In the genomic region with DNA sequence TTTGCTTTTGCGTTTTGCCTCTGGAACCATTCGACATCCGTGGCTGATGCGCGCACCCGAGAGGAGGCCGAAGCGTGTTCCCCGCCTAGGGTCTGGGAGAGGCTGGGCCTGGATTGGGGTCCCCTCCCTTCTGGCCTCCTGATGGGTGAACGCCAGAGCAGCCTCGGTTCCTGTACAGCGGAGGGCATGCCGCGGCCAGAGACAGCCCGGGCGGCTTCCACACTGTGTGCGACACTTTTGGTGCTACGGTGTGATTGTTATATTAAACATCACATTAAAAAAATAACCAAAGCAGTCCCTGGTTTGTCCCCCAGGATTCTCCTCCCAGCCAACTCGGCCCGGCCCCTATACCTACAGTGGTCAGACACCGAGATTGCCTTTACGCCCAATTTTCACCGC, we compare ENCODE assay signal across 8 cellular contexts. TPM values are rescaled to one million over a fixed set of nuclear protein-coding genes. Genes with fewer than 3 reads are reported as not detected.
DNase-seq lines count a peak whose midpoint lies in the region; ATAC-seq and TF ChIP-seq lines count a peak whose summit lies in the region.

No MANE protein-coding gene starts in this region.

- H3K4me1 ChIP-seq in GM23338 (ENCODE audit: insufficient read depth) (peaks cover 4% of the 10 kb centered on the region; the same call in 1 of the 2 replicates), iPS-15b (ENCODE audit: control insufficient read depth, insufficient read depth, low read length) (no peaks in the 10 kb centered on the region), smooth muscle cell (ENCODE audit: low read depth) (peaks cover 3% of the 10 kb centered on the region)

- H3F3A ChIP-seq in GM23338 (replicated peaks; ENCODE audit: low read depth) (peaks cover 17% of the 10 kb centered on the region), smooth muscle cell (ENCODE audit: low read depth) (no peaks in the 10 kb centered on the region)

- CTCF ChIA-PET in activated CD8-positive, alpha-beta T cell treated with anti-CD3 and anti-CD28 coated beads for 36 hours (lab: Charles Lee), result interaction anchor here (1.2 to 4.5 kb wide), 22 partner anchors 9 to 790 kb away, joined by 3 to 63 read pairs (median 6); a partner anchor contains a TSS

- 0 out of 3 replicates have a peak overlapping the region, but pooled peaks have one; percentile 24 for H3K4me3 Mint-ChIP-seq in GM23338
- peak overlapping the region; percentile 50 for H3K4me3 Mint-ChIP-seq in activated CD8-positive, alpha-beta T cell treated with anti-CD3 and anti-CD28 coated beads for 36 hours

- H3K9ac ChIP-seq in iPS-15b (ENCODE audit: low read depth, low read length) (no peak overlapping the region), smooth muscle cell (ENCODE audit: low read depth) (no peak overlapping the region)

- no peak overlapping the region for H2AFZ ChIP-seq in GM23338
- H2AFZ ChIP-seq in smooth muscle cell (ENCODE audit: low read depth), result peak overlapping the region; percentile 77

- H3K27ac Mint-ChIP-seq in GM23338, result no peak overlapping the region
- H3K27ac Mint-ChIP-seq in activated CD8-positive, alpha-beta T cell treated with anti-CD3 and anti-CD28 coated beads for 36 hours, result no peak overlapping the region

- H4K20me1 ChIP-seq in GM23338 (replicated peaks; ENCODE audit: insufficient read depth) (peaks cover 48% of the 10 kb centered on the region), smooth muscle cell (ENCODE audit: low read depth) (peaks cover 6% of the 10 kb centered on the region)

- H3K4me3 ChIP-seq in GM23338 (peak overlapping the region; percentile 64), iPS-15b (ENCODE audit: low read depth, low read length) (peak overlapping the region; percentile 46), smooth muscle cell (peak overlapping the region; percentile 67)

- DNase-seq in GM23338 (ENCODE audit: low spot score) (no peak), smooth muscle cell (lab: John Stamatoyannopoulos, UW; ENCODE audit: unreplicated experiment) (no peak), hypothalamus (lab: John Stamatoyannopoulos, UW) (no peak)
- DNase-seq in activated CD8-positive, alpha-beta T cell treated with anti-CD3 and anti-CD28 coated beads for 36 hours, result no peak
- DNase-seq in effector CD8-positive, alpha-beta T cell (lab: John Stamatoyannopoulos, UW), result no peak
- no peak for DNase-seq in stimulated activated CD4-positive, alpha-beta T cell treated with anti-CD3 and anti-CD28 coated beads, Interleukin-4, amount 100 ng/mL, for 24 hours

- H3K4me2 ChIP-seq in GM23338 (peak overlapping the region; percentile 82), smooth muscle cell (peak overlapping the region; percentile 89)

- WGBS in smooth muscle cell (ENCODE audit: low lambda C conversion rate), result 73% methylated on average over 23 of the region's 23 CpGs

- H3K27me3 Mint-ChIP-seq in GM23338 (ENCODE audit: insufficient read depth, low read depth, poor library complexity), result peaks cover 99% of the 10 kb centered on the region
- peaks cover 80% of the 10 kb centered on the region for H3K27me3 Mint-ChIP-seq in activated CD8-positive, alpha-beta T cell treated with anti-CD3 and anti-CD28 coated beads for 36 hours

- no peak overlapping the region for H3K27ac ChIP-seq in GM23338 (ENCODE audit: low read depth)
- H3K27ac ChIP-seq in smooth muscle cell (ENCODE audit: low read depth), result no peak overlapping the region

- ATAC-seq in GM23338, result no peak
- no peak for ATAC-seq in activated CD8-positive, alpha-beta T cell treated with anti-CD3 and anti-CD28 coated beads for 36 hours
- no peak for ATAC-seq in HG02623 (IDR thresholded peaks at IDR 0.05; ENCODE audit: unreplicated experiment)

- H3K79me2 ChIP-seq in GM23338 (replicated peaks; ENCODE audit: insufficient read depth), result no peaks in the 10 kb centered on the region
- peaks cover 34% of the 10 kb centered on the region for H3K79me2 ChIP-seq in smooth muscle cell (ENCODE audit: low read depth)

- H3K36me3 Mint-ChIP-seq in GM23338 (ENCODE audit: low read depth), result no peaks in the 10 kb centered on the region; the same call in 2 of the 3 replicates
- H3K36me3 Mint-ChIP-seq in activated CD8-positive, alpha-beta T cell treated with anti-CD3 and anti-CD28 coated beads for 36 hours (ENCODE audit: low read depth), result no peaks in the 10 kb centered on the region

- peaks cover 10% of the 10 kb centered on the region; the same call in 2 of the 3 replicates for H3K9me3 Mint-ChIP-seq in GM23338
- no peaks in the 10 kb centered on the region for H3K9me3 Mint-ChIP-seq in activated CD8-positive, alpha-beta T cell treated with anti-CD3 and anti-CD28 coated beads for 36 hours

- H3K9me2 ChIP-seq in GM23338 (ENCODE audit: insufficient read depth), result no peaks in the 10 kb centered on the region

- H3K27me3 ChIP-seq in GM23338 (ENCODE audit: insufficient read depth) (peaks cover 100% of the 10 kb centered on the region), iPS-15b (ENCODE audit: control insufficient read depth, insufficient read depth, low read length) (peaks cover 97% of the 10 kb centered on the region), smooth muscle cell (ENCODE audit: low read depth) (peaks cover 65% of the 10 kb centered on the region)

- H3K9me3 ChIP-seq in iPS-15b (ENCODE audit: control insufficient read depth, insufficient read depth, low read length) (no peaks in the 10 kb centered on the region), smooth muscle cell (replicated peaks; ENCODE audit: low read depth) (no peaks in the 10 kb centered on the region)

- intact Hi-C loops in activated CD8-positive, alpha-beta T cell treated with anti-CD3 and anti-CD28 coated beads for 36 hours (cut with micrococcal nuclease), result loop anchor here (2.0 kb wide), 2 partner anchors 305 to 477 kb away; no protein-coding TSS in a partner anchor

- no peak for TF ChIP-seq CTCF in GM23338 (conservative IDR thresholded peaks at IDR 0.05; ENCODE audit: low read depth in 2 of 2)
- no peak for TF ChIP-seq CTCF in activated CD8-positive, alpha-beta T cell treated with anti-CD3 and anti-CD28 coated beads for 36 hours (IDR thresholded peaks at IDR 0.05)
- TF ChIP-seq CTCF in smooth muscle cell (IDR thresholded peaks at IDR 0.05; ENCODE audit: borderline replicate concordance, insufficient read depth, poor library complexity, severe bottlenecking), result no peak

- H3K4me1 Mint-ChIP-seq in GM23338, result peaks cover 12% of the 10 kb centered on the region
- peaks cover 30% of the 10 kb centered on the region for H3K4me1 Mint-ChIP-seq in activated CD8-positive, alpha-beta T cell treated with anti-CD3 and anti-CD28 coated beads for 36 hours (ENCODE audit: low read depth)

- POLR2A ChIA-PET in activated CD8-positive, alpha-beta T cell treated with anti-CD3 and anti-CD28 coated beads for 36 hours (lab: Charles Lee), result no interaction called here

- H3K36me3 ChIP-seq in GM23338 (ENCODE audit: insufficient read depth), result no peaks in the 10 kb centered on the region; the same call in 1 of the 2 replicates
- H3K36me3 ChIP-seq in iPS-15b (ENCODE audit: control insufficient read depth, insufficient read depth, low read length), result no peaks in the 10 kb centered on the region
- no peaks in the 10 kb centered on the region for H3K36me3 ChIP-seq in smooth muscle cell (ENCODE audit: low read depth)

TF ChIP-seq in GM23338, 12 proteins besides CTCF, POLR2A, EP300 and RAD21 (continues in another document):
- peak; percentile 35 for TF ChIP-seq EZH2 (IDR thresholded peaks at IDR 0.05; ENCODE audit: low read depth, unreplicated experiment)
- peak; percentile 64 for TF ChIP-seq EZH2phosphoT487 (IDR thresholded peaks at IDR 0.05; ENCODE audit: unreplicated experiment)
- no peak for TF ChIP-seq ZNF331 (CRISPR knock-in tag; IDR thresholded peaks at IDR 0.05; ENCODE audit: low read depth)

RNA-seq across cellular contexts. Expression of a gene that starts 3.7 kb away (rescaled TPM):
- not detected in 2 replicates for total RNA-seq in GM23338 (2014; rRNA removed; shearing (Covaris generic))
- polyA plus RNA-seq in GM23338 (2016; fragmentation: Nextera tagmentation; extraction: Ambion mirVana), result 0.24 TPM in 1 of 2 replicates, not detected in the other
- not detected for total RNA-seq in activated CD8-positive, alpha-beta T cell treated with anti-CD3 and anti-CD28 coated beads for 36 hours
- 0.72 TPM in 1 of 2 replicates, not detected in the other for total RNA-seq in smooth muscle cell
- 1.2 and 1.6 TPM in 2 replicates for polyA plus RNA-seq in smooth muscle cell

RNA-seq across cellular contexts. Expression of a gene that starts 5.2 kb away (rescaled TPM):
- total RNA-seq in GM23338 (2014; rRNA removed; shearing (Covaris generic)), result not detected in 2 replicates
- not detected in 2 replicates for polyA plus RNA-seq in GM23338 (2016; fragmentation: Nextera tagmentation; extraction: Ambion mirVana)
- not detected for total RNA-seq in activated CD8-positive, alpha-beta T cell treated with anti-CD3 and anti-CD28 coated beads for 36 hours
- total RNA-seq in smooth muscle cell, result 22.9 and 35.8 TPM in 2 replicates
- polyA plus RNA-seq in smooth muscle cell, result 12.6 and 19.2 TPM in 2 replicates

RNA-seq across cellular contexts. Expression of a gene that starts 7.8 kb away (rescaled TPM):
- not detected in 2 replicates for total RNA-seq in GM23338 (2014; rRNA removed; shearing (Covaris generic))
- polyA plus RNA-seq in GM23338 (2016; fragmentation: Nextera tagmentation; extraction: Ambion mirVana) (not detected in 2 replicates), smooth muscle cell (0.31 and 0.83 TPM in 2 replicates)
- not detected for total RNA-seq in activated CD8-positive, alpha-beta T cell treated with anti-CD3 and anti-CD28 coated beads for 36 hours
- 0.13 TPM in 1 of 2 replicates, not detected in the other for total RNA-seq in smooth muscle cell

RNA-seq across cellular contexts. Expression of a gene that starts 12.6 kb away (rescaled TPM):
- total RNA-seq in GM23338 (2014; rRNA removed; shearing (Covaris generic)), result not detected in 2 replicates
- polyA plus RNA-seq in GM23338 (2016; fragmentation: Nextera tagmentation; extraction: Ambion mirVana) (not detected in 2 replicates), smooth muscle cell (0.56 TPM in 1 of 2 replicates, not detected in the other)
- total RNA-seq in activated CD8-positive, alpha-beta T cell treated with anti-CD3 and anti-CD28 coated beads for 36 hours, result not detected
- total RNA-seq in smooth muscle cell, result 0.58 TPM in 1 of 2 replicates, not detected in the other

RNA-seq across cellular contexts. Expression of a gene that starts 14.0 kb away (rescaled TPM):
- total RNA-seq in GM23338 (2014; rRNA removed; shearing (Covaris generic)), result not detected in 2 replicates
- polyA plus RNA-seq in GM23338 (2016; fragmentation: Nextera tagmentation; extraction: Ambion mirVana), result not detected in 2 replicates
- not detected for total RNA-seq in activated CD8-positive, alpha-beta T cell treated with anti-CD3 and anti-CD28 coated beads for 36 hours
- 35.7 and 53.6 TPM in 2 replicates for total RNA-seq in smooth muscle cell
- 37.6 and 39.4 TPM in 2 replicates for polyA plus RNA-seq in smooth muscle cell

Comparison
In these comparisons a context has a peak if more than half of its experiments do, and no peak if none do; other contexts are left out.
1. RNA of a gene that starts 5.2 kb away (total RNA-seq): 22.9 to 35.8 TPM in smooth muscle cell; not detected in GM23338 and not detected in activated CD8-positive, alpha-beta T cell treated with anti-CD3 and anti-CD28 coated beads for 36 hours; every median in the first group is over 10 times any median in the second.
2. Peak in every context shown above with its lines, with median percentiles within 50 percentile points of each other: H3K4me3 ChIP-seq.